In genomic region chr22:19848298-19849224, GRCh38 we compare ENCODE assay signal across 10 cellular contexts. TPM values are rescaled to one million over a fixed set of nuclear protein-coding genes. Genes with fewer than 3 reads are reported as not detected.
A peak's percentile ranks its signal among the peaks of the same experiment; 100 is the strongest.
DNase-seq lines count a peak whose midpoint lies in the region; ATAC-seq and TF ChIP-seq lines count a peak whose summit lies in the region.
"Had no signal": no experiment of that assay in that cellular context is flagged by ENCODE, and none has a peak within 500 bp of the region (broad histone marks: within the 10 kb centered on the region; RNA-seq: fewer than 3 reads in every experiment).

No MANE protein-coding gene starts in this region.

- H3K4me3 ChIP-seq in BLaER1 treated with 17β-estradiol and CSF1 and Interleukin-3, amounts not matched to agents 10 nM and 100 nM = no peak overlapping the region
- H3K4me3 ChIP-seq in body of pancreas (no peak overlapping the region), mesenchymal stem cell (ENCODE audit: insufficient read depth in 1 of 2, low read depth in 1 of 2, low read length in 2 of 2) (no peak overlapping the region)
- H3K4me3 ChIP-seq: SJSA1 had no signal

- no peak overlapping the region for H2BK12ac ChIP-seq in mesenchymal stem cell (ENCODE audit: low read length in 2 of 2)

- peak overlapping the region; percentile 19 for H4K8ac ChIP-seq in mesenchymal stem cell (ENCODE audit: low read length)

- peak overlapping the region in 1 of 2 experiments; percentile 26 for H3K23ac ChIP-seq in mesenchymal stem cell (ENCODE audit: low read length in 2 of 2)

- peak overlapping the region in 7 of 11 experiments; percentile 4 to 43 (median 20); a peak in 10 of 22 replicates for H3K4me2 ChIP-seq in BLaER1 treated with 17β-estradiol and CSF1 and Interleukin-3, amounts not matched to agents 10 nM and 100 nM
- H3K4me2 ChIP-seq in mesenchymal stem cell (ENCODE audit: low read length, poor library complexity, severe bottlenecking) = no peak overlapping the region

- H2AFZ ChIP-seq in mesenchymal stem cell (ENCODE audit: low read depth, low read length) = no peak overlapping the region

- peak; percentile 97 for DNase-seq in HT-29 (ENCODE audit: low spot score)
- peak; percentile 61 to 92 (median 66) for DNase-seq in body of pancreas
- peak; percentile 45 for DNase-seq in mesenchymal stem cell
- no peak for DNase-seq in OCI-M2 (lab: John Stamatoyannopoulos, UW; ENCODE audit: unreplicated experiment)
- DNase-seq: DMS153 had no signal

- H4K20me1 ChIP-seq in BLaER1 treated with 17β-estradiol and CSF1 and Interleukin-3, amounts not matched to agents 10 nM and 100 nM = peaks cover 5 to 100% (median 81%) of the 10 kb centered on the region in 11 experiments; a peak in 21 of 22 replicates

- H3K27ac ChIP-seq in BLaER1 treated with 17β-estradiol and CSF1 and Interleukin-3, amounts not matched to agents 10 nM and 100 nM = 0 out of 22 replicates have a peak overlapping the region, but pooled peaks of 1 of the 11 experiments have one; percentile 9
- H3K27ac ChIP-seq in body of pancreas = peak overlapping the region; percentile 27 to 78 (median 49)
- H3K27ac ChIP-seq in mesenchymal stem cell (ENCODE audit: low read length, poor library complexity, severe bottlenecking) = no peak overlapping the region
- H3K27ac ChIP-seq: SJSA1 had no signal

- H3K4me1 ChIP-seq in BLaER1 treated with 17β-estradiol and CSF1 and Interleukin-3, amounts not matched to agents 10 nM and 100 nM = peaks cover 59 to 91% (median 72%) of the 10 kb centered on the region in 10 experiments
- H3K4me1 ChIP-seq in body of pancreas (peaks cover 50% of the 10 kb centered on the region), mesenchymal stem cell (ENCODE audit: control insufficient read depth, insufficient read depth, low read depth, low read length) (peaks cover 63% of the 10 kb centered on the region)

- no peak overlapping the region for H2AK5ac ChIP-seq in mesenchymal stem cell (ENCODE audit: low read length, severe bottlenecking)

- H3K27me3 ChIP-seq in BLaER1 treated with 17β-estradiol and CSF1 and Interleukin-3, amounts not matched to agents 10 nM and 100 nM = no peaks in the 10 kb centered on the region
- H3K27me3 ChIP-seq in body of pancreas (no peaks in the 10 kb centered on the region), mesenchymal stem cell (ENCODE audit: control insufficient read depth in 1 of 2, insufficient read depth in 1 of 2, low read length in 2 of 2) (no peaks in the 10 kb centered on the region)
- H3K27me3 ChIP-seq: SJSA1 had no signal

- no peak overlapping the region for H2BK5ac ChIP-seq in mesenchymal stem cell (ENCODE audit: low read depth, low read length, poor library complexity, severe bottlenecking)

- no peaks in the 10 kb centered on the region for H3K9me3 ChIP-seq in BLaER1 treated with 17β-estradiol and CSF1 and Interleukin-3, amounts not matched to agents 10 nM and 100 nM (replicated peaks in 1 of 11)
- no peaks in the 10 kb centered on the region for H3K9me3 ChIP-seq in body of pancreas
- H3K9me3 ChIP-seq in mesenchymal stem cell (ENCODE audit: control insufficient read depth, low read length) = no peaks in the 10 kb centered on the region
- H3K9me3 ChIP-seq: SJSA1 had no signal

- no peak overlapping the region for H3K4ac ChIP-seq in mesenchymal stem cell (ENCODE audit: low read depth in 1 of 2, low read length in 2 of 2)

- H3K18ac ChIP-seq in mesenchymal stem cell (ENCODE audit: low read depth in 1 of 2, low read length in 2 of 2) = peak overlapping the region in 1 of 2 experiments; percentile 54

- H3K14ac ChIP-seq in mesenchymal stem cell (ENCODE audit: low read length in 2 of 2) = no peak overlapping the region

- H3K9ac ChIP-seq in BLaER1 treated with 17β-estradiol and CSF1 and Interleukin-3, amounts not matched to agents 10 nM and 100 nM = peak overlapping the region in 1 of 11 experiments; percentile 22; a peak in 1 of 22 replicates
- H3K9ac ChIP-seq in mesenchymal stem cell (ENCODE audit: low read length) = no peak overlapping the region

- intact Hi-C loops in body of pancreas (cut with DNase I) = no loop called here

- peak overlapping the region; percentile 1 for H4K91ac ChIP-seq in mesenchymal stem cell (ENCODE audit: low read length)

- no peak overlapping the region for H2BK120ac ChIP-seq in mesenchymal stem cell (ENCODE audit: low read depth, low read length)

- peaks cover 40 to 65% (median 53%) of the 10 kb centered on the region in 11 experiments for H3K36me3 ChIP-seq in BLaER1 treated with 17β-estradiol and CSF1 and Interleukin-3, amounts not matched to agents 10 nM and 100 nM
- no peaks in the 10 kb centered on the region for H3K36me3 ChIP-seq in body of pancreas (replicated peaks in 1 of 2; ENCODE audit: insufficient read depth in 1 of 2, low read depth in 2 of 2)
- peaks cover 27 to 60% of the 10 kb centered on the region in 2 experiments for H3K36me3 ChIP-seq in mesenchymal stem cell (ENCODE audit: control insufficient read depth in 1 of 2, insufficient read depth in 2 of 2, low read depth in 1 of 2, low read length in 2 of 2)

- no peak for TF ChIP-seq POLR2A in body of pancreas (IDR thresholded peaks at IDR 0.05)

- ATAC-seq in body of pancreas (peak; percentile 64), GM21528 (IDR thresholded peaks at IDR 0.05; ENCODE audit: low FRiP score, unreplicated experiment) (no peak), GM18511 (IDR thresholded peaks at IDR 0.05; ENCODE audit: unreplicated experiment) (no peak), GM18520 (IDR thresholded peaks at IDR 0.05; ENCODE audit: unreplicated experiment) (no peak)

- peaks cover 62% of the 10 kb centered on the region for H3K79me1 ChIP-seq in mesenchymal stem cell (replicated peaks; ENCODE audit: low read length, poor library complexity, severe bottlenecking)

- 20 to 31% methylated on average over 3 to 7 of the region's 7 CpGs for WGBS in body of pancreas, 2 donors
- 68% methylated on average over 6 of the region's 7 CpGs for WGBS in mesenchymal stem cell

- no peak for TF ChIP-seq CTCF in body of pancreas (IDR thresholded peaks at IDR 0.05)

- no peak overlapping the region for H2BK15ac ChIP-seq in mesenchymal stem cell (ENCODE audit: low read depth, poor library complexity, severe bottlenecking)

RNA-seq across cellular contexts. Expression of gene GNB1L, which starts 6.1 kb away (rescaled TPM):
- total RNA-seq in HT-29 (2014; rRNA removed; shearing (Covaris generic)) = 96.1 and 115 TPM in 2 replicates
- total RNA-seq in body of pancreas = 1 to 10 TPM; 1.3 to 3.3 TPM
- polyA plus RNA-seq in mesenchymal stem cell (2013, experiment 1 of 2) = 3.9 TPM
- polyA plus RNA-seq in mesenchymal stem cell (2013, experiment 2 of 2) = 3.9 TPM

RNA-seq across cellular contexts. Expression of gene RTL10, which starts 6.1 kb away (rescaled TPM):
- 37.9 and 42.8 TPM in 2 replicates for total RNA-seq in HT-29 (2014; rRNA removed; shearing (Covaris generic))
- total RNA-seq in body of pancreas = 10 to 100 TPM; 10.2 to 14.8 TPM
- polyA plus RNA-seq in mesenchymal stem cell (2013, experiment 1 of 2) = 6.4 TPM
- 7.2 TPM for polyA plus RNA-seq in mesenchymal stem cell (2013, experiment 2 of 2)

Comparison
In these comparisons a context has a peak if more than half of its experiments do, and no peak if none do; other contexts are left out.
1. RNA of gene GNB1L, which starts 6.1 kb away (total RNA-seq): 96.1 to 115 TPM in HT-29; 1.3 to 3.3 TPM in body of pancreas; every median in the first group is over 10 times any median in the second.